In the genomic region with DNA sequence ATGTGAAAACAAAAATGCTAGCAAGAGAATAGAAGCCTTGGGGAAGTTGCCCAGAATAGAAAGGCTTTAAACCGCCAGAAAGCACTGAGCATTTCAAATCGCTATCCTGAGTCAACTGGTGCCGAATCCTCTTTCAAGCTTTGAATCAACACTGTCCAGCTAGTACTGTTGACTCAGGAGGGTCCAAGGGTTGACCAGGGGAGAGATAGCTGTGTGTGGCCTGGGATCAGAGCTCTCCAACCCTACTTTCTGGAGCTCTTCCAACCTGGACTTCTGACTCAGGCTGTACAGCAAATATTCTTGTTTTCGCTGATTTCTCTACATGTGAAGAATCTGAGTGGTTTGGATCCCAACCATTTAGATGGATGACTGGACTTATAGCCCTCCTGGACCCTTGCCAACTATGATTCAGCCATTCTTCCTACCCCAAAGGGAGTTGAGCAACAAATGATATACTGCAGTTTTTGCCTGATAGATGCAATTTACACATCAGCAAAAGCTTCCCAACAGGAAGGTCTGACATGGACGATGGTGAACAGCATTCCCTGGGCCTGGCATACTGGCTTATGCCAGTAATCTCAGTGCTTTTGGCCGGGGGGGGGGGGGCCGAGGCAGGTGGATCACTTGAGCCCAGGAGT, we compare ENCODE assay signal across 11 cellular contexts.
A peak's percentile ranks its signal among the peaks of the same experiment; 100 is the strongest.
DNase-seq lines count a peak whose midpoint lies in the region; ATAC-seq, FAIRE-seq and TF ChIP-seq lines count a peak whose summit lies in the region.
"Had no signal": no experiment of that assay in that cellular context is flagged by ENCODE, and none has a peak within 500 bp of the region (broad histone marks: within the 10 kb centered on the region; RNA-seq: fewer than 3 reads in every experiment).

No MANE protein-coding gene starts in this region.

- no peak overlapping the region for H3K27ac Mint-ChIP-seq in naive thymus-derived CD4-positive, alpha-beta T cell
- H3K27ac Mint-ChIP-seq: activated naive CD4-positive, alpha-beta T cell treated with anti-CD3 and anti-CD28 coated beads, Interleukin-2, amount 10 ng/mL, durations not matched to agents 7 days and 5 days; B cell had no signal

- H3K9me3 Mint-ChIP-seq in naive thymus-derived CD4-positive, alpha-beta T cell = peaks cover 0 to 9% (median 6%) of the 10 kb centered on the region in 11 donors

- no peak overlapping the region for H3K27ac ChIP-seq in heart left ventricle
- no peak overlapping the region for H3K27ac ChIP-seq in naive thymus-derived CD4-positive, alpha-beta T cell (ENCODE audit: low read depth, low read length)

- peaks cover 0 to 5% (median 0%) of the 10 kb centered on the region in 9 donors for H3K27me3 ChIP-seq in heart left ventricle
- no peaks in the 10 kb centered on the region for H3K27me3 ChIP-seq in naive thymus-derived CD4-positive, alpha-beta T cell (ENCODE audit: control insufficient read depth in 2 of 2, insufficient read depth in 2 of 2, low read length in 2 of 2)

- peaks cover 0 to 21% (median 16%) of the 10 kb centered on the region in 7 donors for H3K4me1 Mint-ChIP-seq in naive thymus-derived CD4-positive, alpha-beta T cell
- H3K4me1 Mint-ChIP-seq: activated naive CD4-positive, alpha-beta T cell treated with anti-CD3 and anti-CD28 coated beads, Interleukin-2, amount 10 ng/mL, durations not matched to agents 7 days and 5 days; B cell had no signal

- peak; percentile 95 for FAIRE-seq in urothelium cell line (lab: Jason Lieb, UNC)
- FAIRE-seq: TTC549 had no signal

- H3K4me1 ChIP-seq in heart left ventricle = peaks cover 0 to 13% (median 5%) of the 10 kb centered on the region in 12 donors
- peaks cover 0 to 7% of the 10 kb centered on the region in 2 donors for H3K4me1 ChIP-seq in naive thymus-derived CD4-positive, alpha-beta T cell (ENCODE audit: control insufficient read depth in 2 of 2, insufficient read depth in 2 of 2, low read length in 2 of 2)

- no peak overlapping the region for H3K4me3 Mint-ChIP-seq in naive thymus-derived CD4-positive, alpha-beta T cell
- H3K4me3 Mint-ChIP-seq: activated naive CD4-positive, alpha-beta T cell treated with anti-CD3 and anti-CD28 coated beads, Interleukin-2, amount 10 ng/mL, durations not matched to agents 7 days and 5 days; B cell had no signal

- peaks cover 0 to 8% (median 0%) of the 10 kb centered on the region in 12 donors for H3K9me3 ChIP-seq in heart left ventricle
- H3K9me3 ChIP-seq in naive thymus-derived CD4-positive, alpha-beta T cell (ENCODE audit: control insufficient read depth in 2 of 3, low read length in 3 of 3) = no peaks in the 10 kb centered on the region

- DNase-seq in heart left ventricle = no peak
- no peak for DNase-seq in Right ventricle myocardium superior
- peak; percentile 81 for DNase-seq in SHP77 treated with DMSO at 0.1 percent for 48 hours (lab: John Stamatoyannopoulos, UW)
- DNase-seq in glomerular visceral epithelial cell (ENCODE audit: extremely low spot score) = peak; percentile 79
- DNase-seq in urothelium cell line (ENCODE audit: low spot score) = peak; percentile 91
- no peak for DNase-seq in naive thymus-derived CD4-positive, alpha-beta T cell
- DNase-seq in DMS 273 (lab: John Stamatoyannopoulos, UW; ENCODE audit: unreplicated experiment) = no peak
- no peak for DNase-seq in NCI-H2107 (lab: John Stamatoyannopoulos, UW)
- DNase-seq: activated naive CD4-positive, alpha-beta T cell treated with anti-CD3 and anti-CD28 coated beads, Interleukin-2, amount 10 ng/mL, durations not matched to agents 7 days and 5 days had no signal

- TF ChIP-seq POLR2A in heart left ventricle (IDR thresholded peaks at IDR 0.05) = no peak

- intact Hi-C loops in heart left ventricle (cut with DNase I) = no loop called here
- intact Hi-C loops in Right ventricle myocardium superior (cut with DNase I) = no loop called here
- intact Hi-C loops in naive thymus-derived CD4-positive, alpha-beta T cell (cut with micrococcal nuclease) = no loop called here

- POLR2A ChIA-PET in naive thymus-derived CD4-positive, alpha-beta T cell (lab: Charles Lee) = no interaction called here

- no peak overlapping the region for H3K4me3 ChIP-seq in heart left ventricle
- H3K4me3 ChIP-seq in naive thymus-derived CD4-positive, alpha-beta T cell (ENCODE audit: low read length) = no peak overlapping the region

- peaks cover 0 to 6% (median 0%) of the 10 kb centered on the region in 5 donors for H3K27me3 Mint-ChIP-seq in naive thymus-derived CD4-positive, alpha-beta T cell

- H3K36me3 Mint-ChIP-seq in naive thymus-derived CD4-positive, alpha-beta T cell = peaks cover 0 to 5% (median 0%) of the 10 kb centered on the region in 5 donors
- H3K36me3 Mint-ChIP-seq: activated naive CD4-positive, alpha-beta T cell treated with anti-CD3 and anti-CD28 coated beads, Interleukin-2, amount 10 ng/mL, durations not matched to agents 7 days and 5 days had no signal

- H3K36me3 ChIP-seq in heart left ventricle = no peaks in the 10 kb centered on the region
- H3K36me3 ChIP-seq in naive thymus-derived CD4-positive, alpha-beta T cell (ENCODE audit: control insufficient read depth in 2 of 3, insufficient read depth in 3 of 3, low read length in 3 of 3) = no peaks in the 10 kb centered on the region

- ATAC-seq in heart left ventricle = peak in 3 of 4 donors; percentile 21 to 77 (median 40)
- no peak for ATAC-seq in Right ventricle myocardium superior (ENCODE audit: poor library complexity)
- ATAC-seq in naive thymus-derived CD4-positive, alpha-beta T cell = no peak

- CTCF ChIA-PET in naive thymus-derived CD4-positive, alpha-beta T cell (lab: Charles Lee) = interaction anchor here (1.0 to 1.4 kb wide), 2 partner anchors 19 to 153 kb away, joined by 3 to 5 read pairs; no protein-coding TSS in a partner anchor

- WGBS in heart left ventricle, 4 donors = 58 to 77% (median 66%) methylated on average over 7 of the region's 7 CpGs

- TF ChIP-seq CTCF in heart left ventricle (IDR thresholded peaks at IDR 0.05) = no peak

Comparison
In these comparisons a context has a peak if more than half of its experiments do, and no peak if none do; other contexts are left out.
1. ATAC-seq: peak in heart left ventricle (3 of 4); none in Right ventricle myocardium superior (single experiment) and naive thymus-derived CD4-positive, alpha-beta T cell (single experiment).
2. DNase-seq: peak in SHP77 treated with DMSO at 0.1 percent for 48 hours (single experiment), glomerular visceral epithelial cell (single experiment) and urothelium cell line (single experiment); none in heart left ventricle (0 of 5), Right ventricle myocardium superior (single experiment), naive thymus-derived CD4-positive, alpha-beta T cell (0 of 9), DMS 273 (single experiment) and NCI-H2107 (single experiment).